1 cellular context compared by ENCODE assay signal in the genomic region with DNA sequence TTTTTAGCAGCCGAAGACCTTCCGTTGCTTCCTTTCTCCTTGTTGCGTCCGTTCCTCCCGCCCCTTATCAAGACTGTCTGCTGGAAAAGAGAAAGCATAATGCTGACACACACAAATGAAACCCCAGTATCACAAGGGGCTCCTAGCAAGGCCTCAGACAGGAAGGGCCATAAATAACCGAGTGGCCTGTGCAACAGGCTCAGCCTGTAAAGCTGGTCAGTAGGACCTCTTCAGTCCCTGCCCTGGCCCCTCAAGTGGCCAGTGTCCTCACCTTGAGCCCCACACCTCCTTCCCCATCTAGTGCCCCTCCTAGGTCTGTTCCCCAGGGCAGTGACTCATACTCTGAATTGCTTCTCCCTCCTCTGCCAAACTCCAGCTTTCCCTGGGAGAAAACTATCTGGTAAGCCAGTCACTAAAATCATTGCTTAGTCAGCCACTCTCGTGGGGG.
A peak's percentile ranks its signal among the peaks of the same experiment; 100 is the strongest.
TF ChIP-seq lines count a peak whose summit lies in the region.

No MANE protein-coding gene starts in this region.

TF ChIP-seq in GM12878, 131 proteins besides CTCF, POLR2A, EP300 and RAD21 (continued from another document):
- TF ChIP-seq, protein P1, sequence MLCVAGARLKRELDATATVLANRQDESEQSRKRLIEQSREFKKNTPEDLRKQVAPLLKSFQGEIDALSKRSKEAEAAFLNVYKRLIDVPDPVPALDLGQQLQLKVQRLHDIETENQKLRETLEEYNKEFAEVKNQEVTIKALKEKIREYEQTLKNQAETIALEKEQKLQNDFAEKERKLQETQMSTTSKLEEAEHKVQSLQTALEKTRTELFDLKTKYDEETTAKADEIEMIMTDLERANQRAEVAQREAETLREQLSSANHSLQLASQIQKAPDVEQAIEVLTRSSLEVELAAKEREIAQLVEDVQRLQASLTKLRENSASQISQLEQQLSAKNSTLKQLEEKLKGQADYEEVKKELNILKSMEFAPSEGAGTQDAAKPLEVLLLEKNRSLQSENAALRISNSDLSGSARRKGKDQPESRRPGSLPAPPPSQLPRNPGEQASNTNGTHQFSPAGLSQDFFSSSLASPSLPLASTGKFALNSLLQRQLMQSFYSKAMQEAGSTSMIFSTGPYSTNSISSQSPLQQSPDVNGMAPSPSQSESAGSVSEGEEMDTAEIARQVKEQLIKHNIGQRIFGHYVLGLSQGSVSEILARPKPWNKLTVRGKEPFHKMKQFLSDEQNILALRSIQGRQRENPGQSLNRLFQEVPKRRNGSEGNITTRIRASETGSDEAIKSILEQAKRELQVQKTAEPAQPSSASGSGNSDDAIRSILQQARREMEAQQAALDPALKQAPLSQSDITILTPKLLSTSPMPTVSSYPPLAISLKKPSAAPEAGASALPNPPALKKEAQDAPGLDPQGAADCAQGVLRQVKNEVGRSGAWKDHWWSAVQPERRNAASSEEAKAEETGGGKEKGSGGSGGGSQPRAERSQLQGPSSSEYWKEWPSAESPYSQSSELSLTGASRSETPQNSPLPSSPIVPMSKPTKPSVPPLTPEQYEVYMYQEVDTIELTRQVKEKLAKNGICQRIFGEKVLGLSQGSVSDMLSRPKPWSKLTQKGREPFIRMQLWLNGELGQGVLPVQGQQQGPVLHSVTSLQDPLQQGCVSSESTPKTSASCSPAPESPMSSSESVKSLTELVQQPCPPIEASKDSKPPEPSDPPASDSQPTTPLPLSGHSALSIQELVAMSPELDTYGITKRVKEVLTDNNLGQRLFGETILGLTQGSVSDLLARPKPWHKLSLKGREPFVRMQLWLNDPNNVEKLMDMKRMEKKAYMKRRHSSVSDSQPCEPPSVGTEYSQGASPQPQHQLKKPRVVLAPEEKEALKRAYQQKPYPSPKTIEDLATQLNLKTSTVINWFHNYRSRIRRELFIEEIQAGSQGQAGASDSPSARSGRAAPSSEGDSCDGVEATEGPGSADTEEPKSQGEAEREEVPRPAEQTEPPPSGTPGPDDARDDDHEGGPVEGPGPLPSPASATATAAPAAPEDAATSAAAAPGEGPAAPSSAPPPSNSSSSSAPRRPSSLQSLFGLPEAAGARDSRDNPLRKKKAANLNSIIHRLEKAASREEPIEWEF (IDR thresholded peaks at IDR 0.05; ENCODE audit: insufficient replicate concordance, low read depth, low read length) = no peak
- TF ChIP-seq PAX5 (IDR thresholded peaks at IDR 0.05; ENCODE audit: borderline replicate concordance, low read depth, low read length) (no peak), SRF (IDR thresholded peaks at IDR 0.05; ENCODE audit: low read depth in 2 of 2, low read length in 2 of 2) (0 out of 4 replicates have a peak, but pooled peaks of 1 of the 2 experiments have one; percentile 41), ZBTB40 (IDR thresholded peaks at IDR 0.05; ENCODE audit: borderline replicate concordance) (no peak)
